Comparison of ENCODE assay signal across 1 cellular context in the genomic region with DNA sequence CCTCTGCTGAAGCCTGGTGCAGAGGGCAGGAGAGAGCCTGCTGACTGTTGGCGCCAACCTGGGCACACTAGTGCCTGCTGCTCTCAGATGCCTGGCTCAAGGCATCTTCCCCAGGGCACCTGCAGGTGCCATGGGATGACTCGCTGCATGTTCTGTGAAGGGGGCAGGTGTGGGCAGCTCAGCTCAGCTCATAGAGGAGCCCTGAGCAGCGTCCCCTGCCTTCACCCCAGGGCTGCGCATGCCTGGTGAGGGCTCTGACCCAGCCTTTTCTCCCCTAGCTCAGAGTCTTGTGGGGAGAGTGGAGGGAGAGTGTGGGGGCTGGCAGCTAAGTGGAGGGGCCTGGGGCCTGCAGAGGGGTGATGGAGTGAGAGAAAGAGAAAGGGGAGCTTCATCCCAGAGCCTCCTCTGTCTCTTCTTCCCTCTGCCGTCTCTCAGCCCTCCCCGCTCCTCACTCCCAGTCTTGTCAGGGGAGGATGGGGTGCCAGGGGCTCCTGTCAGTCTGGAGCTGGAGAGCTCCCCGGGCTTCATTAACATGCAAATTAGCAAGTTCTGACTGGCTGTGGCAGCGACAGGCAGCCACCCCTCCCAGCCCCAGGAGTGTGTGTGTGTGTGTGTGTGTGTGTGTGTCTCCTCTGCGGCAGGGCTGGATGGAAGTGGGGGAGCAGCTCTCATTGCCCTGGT.
TF ChIP-seq lines count a peak whose summit lies in the region.

No MANE protein-coding gene starts in this region.

TF ChIP-seq in H1, 55 proteins besides CTCF, POLR2A, EP300 and RAD21 (continued from another document):
- TF ChIP-seq, protein P1, sequence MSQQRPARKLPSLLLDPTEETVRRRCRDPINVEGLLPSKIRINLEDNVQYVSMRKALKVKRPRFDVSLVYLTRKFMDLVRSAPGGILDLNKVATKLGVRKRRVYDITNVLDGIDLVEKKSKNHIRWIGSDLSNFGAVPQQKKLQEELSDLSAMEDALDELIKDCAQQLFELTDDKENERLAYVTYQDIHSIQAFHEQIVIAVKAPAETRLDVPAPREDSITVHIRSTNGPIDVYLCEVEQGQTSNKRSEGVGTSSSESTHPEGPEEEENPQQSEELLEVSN (IDR thresholded peaks at IDR 0.05) = no peak
- TF ChIP-seq KDM1A (IDR thresholded peaks at IDR 0.05; ENCODE audit: borderline replicate concordance, low read length) (peak; percentile 30; the same call in 1 of the 2 replicates), RNF2 (IDR thresholded peaks at IDR 0.05; ENCODE audit: borderline replicate concordance, low read depth, low read length, missing control alignments, poor library complexity, severe bottlenecking) (no peak), PHF8 (conservative IDR thresholded peaks at IDR 0.05; ENCODE audit: low read depth, low read length) (no peak), YY1 (IDR thresholded peaks at IDR 0.05; ENCODE audit: low read depth, low read length) (0 out of 2 replicates have a peak, but pooled peaks have one; percentile 8), CHD1 (IDR thresholded peaks at IDR 0.05; ENCODE audit: low read depth, low read length) (no peak), EZH2 (IDR thresholded peaks at IDR 0.05; ENCODE audit: low read depth, low read length, severe bottlenecking) (no peak), TEAD4 (IDR thresholded peaks at IDR 0.05; ENCODE audit: low read depth, low read length) (0 out of 2 replicates have a peak, but pooled peaks have one; percentile 11), SIRT6 (IDR thresholded peaks at IDR 0.05; ENCODE audit: low read length) (no peak), CTBP2 (IDR thresholded peaks at IDR 0.05; ENCODE audit: borderline replicate concordance, insufficient read depth, insufficient read length, low read length) (peak; percentile 87), CEBPB (IDR thresholded peaks at IDR 0.05; ENCODE audit: low read depth, low read length) (no peak), NRF1 (IDR thresholded peaks at IDR 0.05; ENCODE audit: low read depth, low read length) (peak; percentile 50), BCL11A (IDR thresholded peaks at IDR 0.05; ENCODE audit: low read depth in 2 of 2, low read length in 2 of 2) (no peak), KDM4A (IDR thresholded peaks at IDR 0.05; ENCODE audit: low read depth, low read length, severe bottlenecking) (peak; percentile 49), FOSL1 (IDR thresholded peaks at IDR 0.05; ENCODE audit: insufficient read depth, low read depth, low read length) (0 out of 2 replicates have a peak, but pooled peaks have one; percentile 55), SAP30 (IDR thresholded peaks at IDR 0.05; ENCODE audit: insufficient read depth, insufficient replicate concordance, low read length) (no peak), RBBP5 (IDR thresholded peaks at IDR 0.05; ENCODE audit: borderline replicate concordance, low read depth, low read length) (no peak), HDAC2 (IDR thresholded peaks at IDR 0.05; ENCODE audit: borderline replicate concordance in 1 of 2, low read depth in 2 of 2, low read length in 2 of 2) (no peak), CBX8 (IDR thresholded peaks at IDR 0.05; ENCODE audit: borderline replicate concordance, low read depth, low read length) (no peak), RFX5 (IDR thresholded peaks at IDR 0.05; ENCODE audit: borderline replicate concordance, low read depth, low read length) (no peak), SP1 (IDR thresholded peaks at IDR 0.05; ENCODE audit: low read depth, low read length) (0 out of 2 replicates have a peak, but pooled peaks have one; percentile 27), POU5F1 (IDR thresholded peaks at IDR 0.05; ENCODE audit: low read depth, low read length) (no peak), SRF (IDR thresholded peaks at IDR 0.05; ENCODE audit: low read depth, low read length) (no peak), KDM5A (IDR thresholded peaks at IDR 0.05; ENCODE audit: low read length) (no peak), TAF1 (IDR thresholded peaks at IDR 0.05; ENCODE audit: low read depth, low read length) (no peak), POLR2AphosphoS5 (IDR thresholded peaks at IDR 0.05; ENCODE audit: low read depth, low read length) (no peak), MAFK (IDR thresholded peaks at IDR 0.05; ENCODE audit: low read depth, low read length) (no peak), GTF2F1 (IDR thresholded peaks at IDR 0.05; ENCODE audit: borderline replicate concordance, low read depth, low read length) (no peak), NANOG (IDR thresholded peaks at IDR 0.05; ENCODE audit: insufficient read depth, low read depth, low read length, poor library complexity, severe bottlenecking) (no peak), TAF7 (optimal IDR thresholded peaks at IDR 0.05; ENCODE audit: borderline replicate concordance, low read depth, low read length) (no peak), RXRA (IDR thresholded peaks at IDR 0.05; ENCODE audit: insufficient read depth, low read depth, low read length) (no peak), CHD2 (IDR thresholded peaks at IDR 0.05; ENCODE audit: low read length) (no peak), HDAC6 (IDR thresholded peaks at IDR 0.05; ENCODE audit: low read depth, low read length) (no peak), ASH2L (IDR thresholded peaks at IDR 0.05; ENCODE audit: low read length) (peak; percentile 38), SP2 (IDR thresholded peaks at IDR 0.05; ENCODE audit: low read length) (no peak), BACH1 (IDR thresholded peaks at IDR 0.05; ENCODE audit: low read length) (no peak), CBX5 (IDR thresholded peaks at IDR 0.05; ENCODE audit: low read depth, low read length) (no peak), SP4 (IDR thresholded peaks at IDR 0.05; ENCODE audit: low read length) (no peak), BRCA1 (IDR thresholded peaks at IDR 0.05; ENCODE audit: low read depth, low read length) (no peak), TBP (IDR thresholded peaks at IDR 0.05; ENCODE audit: low read depth, low read length) (no peak), JUND (IDR thresholded peaks at IDR 0.05; ENCODE audit: low read length) (no peak), JUN (IDR thresholded peaks at IDR 0.05; ENCODE audit: low read depth, low read length) (no peak)
- TF ChIP-seq, protein P2, sequence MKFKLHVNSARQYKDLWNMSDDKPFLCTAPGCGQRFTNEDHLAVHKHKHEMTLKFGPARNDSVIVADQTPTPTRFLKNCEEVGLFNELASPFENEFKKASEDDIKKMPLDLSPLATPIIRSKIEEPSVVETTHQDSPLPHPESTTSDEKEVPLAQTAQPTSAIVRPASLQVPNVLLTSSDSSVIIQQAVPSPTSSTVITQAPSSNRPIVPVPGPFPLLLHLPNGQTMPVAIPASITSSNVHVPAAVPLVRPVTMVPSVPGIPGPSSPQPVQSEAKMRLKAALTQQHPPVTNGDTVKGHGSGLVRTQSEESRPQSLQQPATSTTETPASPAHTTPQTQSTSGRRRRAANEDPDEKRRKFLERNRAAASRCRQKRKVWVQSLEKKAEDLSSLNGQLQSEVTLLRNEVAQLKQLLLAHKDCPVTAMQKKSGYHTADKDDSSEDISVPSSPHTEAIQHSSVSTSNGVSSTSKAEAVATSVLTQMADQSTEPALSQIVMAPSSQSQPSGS (IDR thresholded peaks at IDR 0.05; ENCODE audit: low read length) = no peak
- TF ChIP-seq, protein P3, sequence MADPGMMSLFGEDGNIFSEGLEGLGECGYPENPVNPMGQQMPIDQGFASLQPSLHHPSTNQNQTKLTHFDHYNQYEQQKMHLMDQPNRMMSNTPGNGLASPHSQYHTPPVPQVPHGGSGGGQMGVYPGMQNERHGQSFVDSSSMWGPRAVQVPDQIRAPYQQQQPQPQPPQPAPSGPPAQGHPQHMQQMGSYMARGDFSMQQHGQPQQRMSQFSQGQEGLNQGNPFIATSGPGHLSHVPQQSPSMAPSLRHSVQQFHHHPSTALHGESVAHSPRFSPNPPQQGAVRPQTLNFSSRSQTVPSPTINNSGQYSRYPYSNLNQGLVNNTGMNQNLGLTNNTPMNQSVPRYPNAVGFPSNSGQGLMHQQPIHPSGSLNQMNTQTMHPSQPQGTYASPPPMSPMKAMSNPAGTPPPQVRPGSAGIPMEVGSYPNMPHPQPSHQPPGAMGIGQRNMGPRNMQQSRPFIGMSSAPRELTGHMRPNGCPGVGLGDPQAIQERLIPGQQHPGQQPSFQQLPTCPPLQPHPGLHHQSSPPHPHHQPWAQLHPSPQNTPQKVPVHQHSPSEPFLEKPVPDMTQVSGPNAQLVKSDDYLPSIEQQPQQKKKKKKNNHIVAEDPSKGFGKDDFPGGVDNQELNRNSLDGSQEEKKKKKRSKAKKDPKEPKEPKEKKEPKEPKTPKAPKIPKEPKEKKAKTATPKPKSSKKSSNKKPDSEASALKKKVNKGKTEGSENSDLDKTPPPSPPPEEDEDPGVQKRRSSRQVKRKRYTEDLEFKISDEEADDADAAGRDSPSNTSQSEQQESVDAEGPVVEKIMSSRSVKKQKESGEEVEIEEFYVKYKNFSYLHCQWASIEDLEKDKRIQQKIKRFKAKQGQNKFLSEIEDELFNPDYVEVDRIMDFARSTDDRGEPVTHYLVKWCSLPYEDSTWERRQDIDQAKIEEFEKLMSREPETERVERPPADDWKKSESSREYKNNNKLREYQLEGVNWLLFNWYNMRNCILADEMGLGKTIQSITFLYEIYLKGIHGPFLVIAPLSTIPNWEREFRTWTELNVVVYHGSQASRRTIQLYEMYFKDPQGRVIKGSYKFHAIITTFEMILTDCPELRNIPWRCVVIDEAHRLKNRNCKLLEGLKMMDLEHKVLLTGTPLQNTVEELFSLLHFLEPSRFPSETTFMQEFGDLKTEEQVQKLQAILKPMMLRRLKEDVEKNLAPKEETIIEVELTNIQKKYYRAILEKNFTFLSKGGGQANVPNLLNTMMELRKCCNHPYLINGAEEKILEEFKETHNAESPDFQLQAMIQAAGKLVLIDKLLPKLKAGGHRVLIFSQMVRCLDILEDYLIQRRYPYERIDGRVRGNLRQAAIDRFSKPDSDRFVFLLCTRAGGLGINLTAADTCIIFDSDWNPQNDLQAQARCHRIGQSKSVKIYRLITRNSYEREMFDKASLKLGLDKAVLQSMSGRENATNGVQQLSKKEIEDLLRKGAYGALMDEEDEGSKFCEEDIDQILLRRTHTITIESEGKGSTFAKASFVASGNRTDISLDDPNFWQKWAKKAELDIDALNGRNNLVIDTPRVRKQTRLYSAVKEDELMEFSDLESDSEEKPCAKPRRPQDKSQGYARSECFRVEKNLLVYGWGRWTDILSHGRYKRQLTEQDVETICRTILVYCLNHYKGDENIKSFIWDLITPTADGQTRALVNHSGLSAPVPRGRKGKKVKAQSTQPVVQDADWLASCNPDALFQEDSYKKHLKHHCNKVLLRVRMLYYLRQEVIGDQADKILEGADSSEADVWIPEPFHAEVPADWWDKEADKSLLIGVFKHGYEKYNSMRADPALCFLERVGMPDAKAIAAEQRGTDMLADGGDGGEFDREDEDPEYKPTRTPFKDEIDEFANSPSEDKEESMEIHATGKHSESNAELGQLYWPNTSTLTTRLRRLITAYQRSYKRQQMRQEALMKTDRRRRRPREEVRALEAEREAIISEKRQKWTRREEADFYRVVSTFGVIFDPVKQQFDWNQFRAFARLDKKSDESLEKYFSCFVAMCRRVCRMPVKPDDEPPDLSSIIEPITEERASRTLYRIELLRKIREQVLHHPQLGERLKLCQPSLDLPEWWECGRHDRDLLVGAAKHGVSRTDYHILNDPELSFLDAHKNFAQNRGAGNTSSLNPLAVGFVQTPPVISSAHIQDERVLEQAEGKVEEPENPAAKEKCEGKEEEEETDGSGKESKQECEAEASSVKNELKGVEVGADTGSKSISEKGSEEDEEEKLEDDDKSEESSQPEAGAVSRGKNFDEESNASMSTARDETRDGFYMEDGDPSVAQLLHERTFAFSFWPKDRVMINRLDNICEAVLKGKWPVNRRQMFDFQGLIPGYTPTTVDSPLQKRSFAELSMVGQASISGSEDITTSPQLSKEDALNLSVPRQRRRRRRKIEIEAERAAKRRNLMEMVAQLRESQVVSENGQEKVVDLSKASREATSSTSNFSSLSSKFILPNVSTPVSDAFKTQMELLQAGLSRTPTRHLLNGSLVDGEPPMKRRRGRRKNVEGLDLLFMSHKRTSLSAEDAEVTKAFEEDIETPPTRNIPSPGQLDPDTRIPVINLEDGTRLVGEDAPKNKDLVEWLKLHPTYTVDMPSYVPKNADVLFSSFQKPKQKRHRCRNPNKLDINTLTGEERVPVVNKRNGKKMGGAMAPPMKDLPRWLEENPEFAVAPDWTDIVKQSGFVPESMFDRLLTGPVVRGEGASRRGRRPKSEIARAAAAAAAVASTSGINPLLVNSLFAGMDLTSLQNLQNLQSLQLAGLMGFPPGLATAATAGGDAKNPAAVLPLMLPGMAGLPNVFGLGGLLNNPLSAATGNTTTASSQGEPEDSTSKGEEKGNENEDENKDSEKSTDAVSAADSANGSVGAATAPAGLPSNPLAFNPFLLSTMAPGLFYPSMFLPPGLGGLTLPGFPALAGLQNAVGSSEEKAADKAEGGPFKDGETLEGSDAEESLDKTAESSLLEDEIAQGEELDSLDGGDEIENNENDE (IDR thresholded peaks at IDR 0.05; ENCODE audit: insufficient replicate concordance, low read length) = no peak
- TF ChIP-seq, protein P4, sequence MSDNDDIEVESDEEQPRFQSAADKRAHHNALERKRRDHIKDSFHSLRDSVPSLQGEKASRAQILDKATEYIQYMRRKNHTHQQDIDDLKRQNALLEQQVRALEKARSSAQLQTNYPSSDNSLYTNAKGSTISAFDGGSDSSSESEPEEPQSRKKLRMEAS (IDR thresholded peaks at IDR 0.05) = no peak; the same call in 1 of the 2 replicates
